In the genomic region with DNA sequence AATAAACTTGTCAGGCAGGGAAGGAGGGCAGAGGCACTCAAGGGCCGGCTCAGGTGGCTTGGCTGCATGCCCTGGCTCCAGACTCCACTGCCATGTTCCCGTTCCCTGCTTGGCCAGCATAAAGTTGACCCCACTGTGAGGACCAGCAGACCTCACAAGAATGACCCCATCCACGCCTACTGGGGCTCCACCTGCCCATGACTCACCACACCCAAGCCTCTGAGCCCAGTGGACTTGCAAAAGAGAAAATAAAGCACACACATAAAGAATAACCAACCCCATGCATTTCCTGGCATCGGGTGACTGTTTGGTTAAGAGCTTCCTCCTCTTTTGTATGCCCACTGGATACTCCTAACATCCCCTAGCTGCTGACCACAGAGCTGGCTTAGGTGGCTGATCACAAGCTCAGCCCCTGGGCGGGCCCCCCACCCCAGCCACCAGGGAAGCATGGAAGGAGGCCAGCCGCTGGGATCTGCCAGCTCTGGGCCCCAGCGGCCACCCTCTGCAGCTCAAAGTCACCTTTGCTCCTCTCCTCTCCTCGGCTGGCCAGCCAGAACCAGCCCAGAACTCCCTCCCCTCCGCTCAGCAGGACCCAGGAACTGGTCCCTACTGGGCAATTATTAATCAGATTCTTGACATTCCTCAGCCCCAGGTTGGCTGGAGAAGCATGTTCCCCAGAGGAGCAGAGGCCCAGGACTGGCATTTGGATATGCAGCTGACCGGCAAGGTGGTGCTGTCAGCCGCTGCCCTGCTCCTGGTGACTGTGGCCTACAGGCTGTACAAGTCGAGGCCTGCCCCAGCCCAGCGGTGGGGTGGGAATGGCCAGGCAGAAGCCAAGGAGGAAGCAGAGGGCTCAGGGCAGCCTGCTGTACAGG, we compare ENCODE assay signal across 1 cellular context.
A peak's percentile ranks its signal among the peaks of the same experiment; 100 is the strongest.
TF ChIP-seq lines count a peak whose summit lies in the region.

A gene (plus strand): TSS at position 616 of the 875 bp plus-strand sequence. CDS start 52 bp downstream, at position 668.

TF ChIP-seq in H1, 55 proteins besides CTCF, POLR2A, EP300 and RAD21 (continued from another document):
- TF ChIP-seq, protein P1, sequence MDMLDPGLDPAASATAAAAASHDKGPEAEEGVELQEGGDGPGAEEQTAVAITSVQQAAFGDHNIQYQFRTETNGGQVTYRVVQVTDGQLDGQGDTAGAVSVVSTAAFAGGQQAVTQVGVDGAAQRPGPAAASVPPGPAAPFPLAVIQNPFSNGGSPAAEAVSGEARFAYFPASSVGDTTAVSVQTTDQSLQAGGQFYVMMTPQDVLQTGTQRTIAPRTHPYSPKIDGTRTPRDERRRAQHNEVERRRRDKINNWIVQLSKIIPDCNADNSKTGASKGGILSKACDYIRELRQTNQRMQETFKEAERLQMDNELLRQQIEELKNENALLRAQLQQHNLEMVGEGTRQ (IDR thresholded peaks at IDR 0.05; ENCODE audit: low read length), result no peak
- no peak for TF ChIP-seq EZH2 (IDR thresholded peaks at IDR 0.05; ENCODE audit: low read depth, low read length, severe bottlenecking)
- no peak for TF ChIP-seq ZNF274 (IDR thresholded peaks at IDR 0.05; ENCODE audit: borderline replicate concordance, extremely low read depth, low read length)
- no peak for TF ChIP-seq KDM4A (IDR thresholded peaks at IDR 0.05; ENCODE audit: low read depth, low read length, severe bottlenecking)
- TF ChIP-seq SP4 (IDR thresholded peaks at IDR 0.05; ENCODE audit: low read length), result peak; percentile 39; the same call in 1 of the 2 replicates
- TF ChIP-seq HDAC6 (IDR thresholded peaks at IDR 0.05; ENCODE audit: low read depth, low read length), result no peak
- no peak for TF ChIP-seq SUZ12 (IDR thresholded peaks at IDR 0.05; ENCODE audit: low read length)
- TF ChIP-seq FOSL1 (IDR thresholded peaks at IDR 0.05; ENCODE audit: insufficient read depth, low read depth, low read length), result no peak
- TF ChIP-seq, protein P2, sequence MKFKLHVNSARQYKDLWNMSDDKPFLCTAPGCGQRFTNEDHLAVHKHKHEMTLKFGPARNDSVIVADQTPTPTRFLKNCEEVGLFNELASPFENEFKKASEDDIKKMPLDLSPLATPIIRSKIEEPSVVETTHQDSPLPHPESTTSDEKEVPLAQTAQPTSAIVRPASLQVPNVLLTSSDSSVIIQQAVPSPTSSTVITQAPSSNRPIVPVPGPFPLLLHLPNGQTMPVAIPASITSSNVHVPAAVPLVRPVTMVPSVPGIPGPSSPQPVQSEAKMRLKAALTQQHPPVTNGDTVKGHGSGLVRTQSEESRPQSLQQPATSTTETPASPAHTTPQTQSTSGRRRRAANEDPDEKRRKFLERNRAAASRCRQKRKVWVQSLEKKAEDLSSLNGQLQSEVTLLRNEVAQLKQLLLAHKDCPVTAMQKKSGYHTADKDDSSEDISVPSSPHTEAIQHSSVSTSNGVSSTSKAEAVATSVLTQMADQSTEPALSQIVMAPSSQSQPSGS (IDR thresholded peaks at IDR 0.05; ENCODE audit: low read length), result 0 out of 2 replicates have a peak, but pooled peaks have one; percentile 45
- TF ChIP-seq HDAC2 (IDR thresholded peaks at IDR 0.05; ENCODE audit: borderline replicate concordance in 1 of 2, low read depth in 2 of 2, low read length in 2 of 2), result peak in 1 of 2 experiments; percentile 68; a peak in 1 of 4 replicates
- no peak for TF ChIP-seq EGR1 (IDR thresholded peaks at IDR 0.05; ENCODE audit: borderline replicate concordance, low read depth, low read length)
- TF ChIP-seq CHD2 (IDR thresholded peaks at IDR 0.05; ENCODE audit: low read length), result no peak
- no peak for TF ChIP-seq JUND (IDR thresholded peaks at IDR 0.05; ENCODE audit: low read length)
- TF ChIP-seq RFX5 (IDR thresholded peaks at IDR 0.05; ENCODE audit: borderline replicate concordance, low read depth, low read length), result no peak
- TF ChIP-seq BACH1 (IDR thresholded peaks at IDR 0.05; ENCODE audit: low read length), result no peak
- TF ChIP-seq, protein P3, sequence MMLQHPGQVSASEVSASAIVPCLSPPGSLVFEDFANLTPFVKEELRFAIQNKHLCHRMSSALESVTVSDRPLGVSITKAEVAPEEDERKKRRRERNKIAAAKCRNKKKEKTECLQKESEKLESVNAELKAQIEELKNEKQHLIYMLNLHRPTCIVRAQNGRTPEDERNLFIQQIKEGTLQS (IDR thresholded peaks at IDR 0.05; ENCODE audit: insufficient read depth, low read depth, low read length), result no peak
- no peak for TF ChIP-seq TCF12 (IDR thresholded peaks at IDR 0.05; ENCODE audit: low read depth, low read length)
- TF ChIP-seq GTF2F1 (IDR thresholded peaks at IDR 0.05; ENCODE audit: borderline replicate concordance, low read depth, low read length), result 0 out of 2 replicates have a peak, but pooled peaks have one; percentile 23
- TF ChIP-seq SIRT6 (IDR thresholded peaks at IDR 0.05; ENCODE audit: low read length), result no peak
- peak; percentile 83 for TF ChIP-seq TBP (IDR thresholded peaks at IDR 0.05; ENCODE audit: low read depth, low read length)
- TF ChIP-seq CTBP2 (IDR thresholded peaks at IDR 0.05; ENCODE audit: borderline replicate concordance, insufficient read depth, insufficient read length, low read length), result peak; percentile 95
- TF ChIP-seq POU5F1 (IDR thresholded peaks at IDR 0.05; ENCODE audit: low read depth, low read length), result no peak
- TF ChIP-seq CREB1 (IDR thresholded peaks at IDR 0.05), result no peak
- no peak for TF ChIP-seq CEBPB (IDR thresholded peaks at IDR 0.05; ENCODE audit: low read depth, low read length)
- TF ChIP-seq PHF8 (conservative IDR thresholded peaks at IDR 0.05; ENCODE audit: low read depth, low read length), result no peak
- TF ChIP-seq, protein P4, sequence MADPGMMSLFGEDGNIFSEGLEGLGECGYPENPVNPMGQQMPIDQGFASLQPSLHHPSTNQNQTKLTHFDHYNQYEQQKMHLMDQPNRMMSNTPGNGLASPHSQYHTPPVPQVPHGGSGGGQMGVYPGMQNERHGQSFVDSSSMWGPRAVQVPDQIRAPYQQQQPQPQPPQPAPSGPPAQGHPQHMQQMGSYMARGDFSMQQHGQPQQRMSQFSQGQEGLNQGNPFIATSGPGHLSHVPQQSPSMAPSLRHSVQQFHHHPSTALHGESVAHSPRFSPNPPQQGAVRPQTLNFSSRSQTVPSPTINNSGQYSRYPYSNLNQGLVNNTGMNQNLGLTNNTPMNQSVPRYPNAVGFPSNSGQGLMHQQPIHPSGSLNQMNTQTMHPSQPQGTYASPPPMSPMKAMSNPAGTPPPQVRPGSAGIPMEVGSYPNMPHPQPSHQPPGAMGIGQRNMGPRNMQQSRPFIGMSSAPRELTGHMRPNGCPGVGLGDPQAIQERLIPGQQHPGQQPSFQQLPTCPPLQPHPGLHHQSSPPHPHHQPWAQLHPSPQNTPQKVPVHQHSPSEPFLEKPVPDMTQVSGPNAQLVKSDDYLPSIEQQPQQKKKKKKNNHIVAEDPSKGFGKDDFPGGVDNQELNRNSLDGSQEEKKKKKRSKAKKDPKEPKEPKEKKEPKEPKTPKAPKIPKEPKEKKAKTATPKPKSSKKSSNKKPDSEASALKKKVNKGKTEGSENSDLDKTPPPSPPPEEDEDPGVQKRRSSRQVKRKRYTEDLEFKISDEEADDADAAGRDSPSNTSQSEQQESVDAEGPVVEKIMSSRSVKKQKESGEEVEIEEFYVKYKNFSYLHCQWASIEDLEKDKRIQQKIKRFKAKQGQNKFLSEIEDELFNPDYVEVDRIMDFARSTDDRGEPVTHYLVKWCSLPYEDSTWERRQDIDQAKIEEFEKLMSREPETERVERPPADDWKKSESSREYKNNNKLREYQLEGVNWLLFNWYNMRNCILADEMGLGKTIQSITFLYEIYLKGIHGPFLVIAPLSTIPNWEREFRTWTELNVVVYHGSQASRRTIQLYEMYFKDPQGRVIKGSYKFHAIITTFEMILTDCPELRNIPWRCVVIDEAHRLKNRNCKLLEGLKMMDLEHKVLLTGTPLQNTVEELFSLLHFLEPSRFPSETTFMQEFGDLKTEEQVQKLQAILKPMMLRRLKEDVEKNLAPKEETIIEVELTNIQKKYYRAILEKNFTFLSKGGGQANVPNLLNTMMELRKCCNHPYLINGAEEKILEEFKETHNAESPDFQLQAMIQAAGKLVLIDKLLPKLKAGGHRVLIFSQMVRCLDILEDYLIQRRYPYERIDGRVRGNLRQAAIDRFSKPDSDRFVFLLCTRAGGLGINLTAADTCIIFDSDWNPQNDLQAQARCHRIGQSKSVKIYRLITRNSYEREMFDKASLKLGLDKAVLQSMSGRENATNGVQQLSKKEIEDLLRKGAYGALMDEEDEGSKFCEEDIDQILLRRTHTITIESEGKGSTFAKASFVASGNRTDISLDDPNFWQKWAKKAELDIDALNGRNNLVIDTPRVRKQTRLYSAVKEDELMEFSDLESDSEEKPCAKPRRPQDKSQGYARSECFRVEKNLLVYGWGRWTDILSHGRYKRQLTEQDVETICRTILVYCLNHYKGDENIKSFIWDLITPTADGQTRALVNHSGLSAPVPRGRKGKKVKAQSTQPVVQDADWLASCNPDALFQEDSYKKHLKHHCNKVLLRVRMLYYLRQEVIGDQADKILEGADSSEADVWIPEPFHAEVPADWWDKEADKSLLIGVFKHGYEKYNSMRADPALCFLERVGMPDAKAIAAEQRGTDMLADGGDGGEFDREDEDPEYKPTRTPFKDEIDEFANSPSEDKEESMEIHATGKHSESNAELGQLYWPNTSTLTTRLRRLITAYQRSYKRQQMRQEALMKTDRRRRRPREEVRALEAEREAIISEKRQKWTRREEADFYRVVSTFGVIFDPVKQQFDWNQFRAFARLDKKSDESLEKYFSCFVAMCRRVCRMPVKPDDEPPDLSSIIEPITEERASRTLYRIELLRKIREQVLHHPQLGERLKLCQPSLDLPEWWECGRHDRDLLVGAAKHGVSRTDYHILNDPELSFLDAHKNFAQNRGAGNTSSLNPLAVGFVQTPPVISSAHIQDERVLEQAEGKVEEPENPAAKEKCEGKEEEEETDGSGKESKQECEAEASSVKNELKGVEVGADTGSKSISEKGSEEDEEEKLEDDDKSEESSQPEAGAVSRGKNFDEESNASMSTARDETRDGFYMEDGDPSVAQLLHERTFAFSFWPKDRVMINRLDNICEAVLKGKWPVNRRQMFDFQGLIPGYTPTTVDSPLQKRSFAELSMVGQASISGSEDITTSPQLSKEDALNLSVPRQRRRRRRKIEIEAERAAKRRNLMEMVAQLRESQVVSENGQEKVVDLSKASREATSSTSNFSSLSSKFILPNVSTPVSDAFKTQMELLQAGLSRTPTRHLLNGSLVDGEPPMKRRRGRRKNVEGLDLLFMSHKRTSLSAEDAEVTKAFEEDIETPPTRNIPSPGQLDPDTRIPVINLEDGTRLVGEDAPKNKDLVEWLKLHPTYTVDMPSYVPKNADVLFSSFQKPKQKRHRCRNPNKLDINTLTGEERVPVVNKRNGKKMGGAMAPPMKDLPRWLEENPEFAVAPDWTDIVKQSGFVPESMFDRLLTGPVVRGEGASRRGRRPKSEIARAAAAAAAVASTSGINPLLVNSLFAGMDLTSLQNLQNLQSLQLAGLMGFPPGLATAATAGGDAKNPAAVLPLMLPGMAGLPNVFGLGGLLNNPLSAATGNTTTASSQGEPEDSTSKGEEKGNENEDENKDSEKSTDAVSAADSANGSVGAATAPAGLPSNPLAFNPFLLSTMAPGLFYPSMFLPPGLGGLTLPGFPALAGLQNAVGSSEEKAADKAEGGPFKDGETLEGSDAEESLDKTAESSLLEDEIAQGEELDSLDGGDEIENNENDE (IDR thresholded peaks at IDR 0.05; ENCODE audit: insufficient replicate concordance, low read length), result no peak
- no peak for TF ChIP-seq RNF2 (IDR thresholded peaks at IDR 0.05; ENCODE audit: borderline replicate concordance, low read depth, low read length, missing control alignments, poor library complexity, severe bottlenecking)
- TF ChIP-seq SIX5 (IDR thresholded peaks at IDR 0.05; ENCODE audit: low read depth, low read length), result no peak
- TF ChIP-seq YY1 (IDR thresholded peaks at IDR 0.05; ENCODE audit: low read depth, low read length), result no peak; the same call in none of the 2 replicates
- no peak for TF ChIP-seq MAFK (IDR thresholded peaks at IDR 0.05; ENCODE audit: low read depth, low read length)
- no peak for TF ChIP-seq CHD1 (IDR thresholded peaks at IDR 0.05; ENCODE audit: low read depth, low read length)
- TF ChIP-seq TEAD4 (IDR thresholded peaks at IDR 0.05; ENCODE audit: low read depth, low read length), result peak; percentile 99
- TF ChIP-seq KDM1A (IDR thresholded peaks at IDR 0.05; ENCODE audit: borderline replicate concordance, low read length), result no peak
- TF ChIP-seq POLR2AphosphoS5 (IDR thresholded peaks at IDR 0.05; ENCODE audit: low read depth, low read length), result peak; percentile 85
- TF ChIP-seq SAP30 (IDR thresholded peaks at IDR 0.05; ENCODE audit: insufficient read depth, insufficient replicate concordance, low read length), result no peak
- TF ChIP-seq, protein P5, sequence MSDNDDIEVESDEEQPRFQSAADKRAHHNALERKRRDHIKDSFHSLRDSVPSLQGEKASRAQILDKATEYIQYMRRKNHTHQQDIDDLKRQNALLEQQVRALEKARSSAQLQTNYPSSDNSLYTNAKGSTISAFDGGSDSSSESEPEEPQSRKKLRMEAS (IDR thresholded peaks at IDR 0.05), result peak; percentile 87
- TF ChIP-seq NRF1 (IDR thresholded peaks at IDR 0.05; ENCODE audit: low read depth, low read length), result no peak
- TF ChIP-seq SP1 (IDR thresholded peaks at IDR 0.05; ENCODE audit: low read depth, low read length), result peak; percentile 76
- TF ChIP-seq TAF1 (IDR thresholded peaks at IDR 0.05; ENCODE audit: low read depth, low read length), result peak; percentile 76
- no peak; the same call in 1 of the 2 replicates for TF ChIP-seq RBBP5 (IDR thresholded peaks at IDR 0.05; ENCODE audit: borderline replicate concordance, low read depth, low read length)
- no peak for TF ChIP-seq SRF (IDR thresholded peaks at IDR 0.05; ENCODE audit: low read depth, low read length)
- peak in 1 of 2 experiments; percentile 87; a peak in 2 of 4 replicates for TF ChIP-seq SIN3A (conservative IDR thresholded peaks at IDR 0.05 in 1 of 2, IDR thresholded peaks at IDR 0.05 in 1 of 2; ENCODE audit: low read depth in 1 of 2, low read length in 2 of 2)
- peak; percentile 68 for TF ChIP-seq NANOG (IDR thresholded peaks at IDR 0.05; ENCODE audit: insufficient read depth, low read depth, low read length, poor library complexity, severe bottlenecking)
- TF ChIP-seq KDM5A (IDR thresholded peaks at IDR 0.05; ENCODE audit: low read length), result no peak
